ENCODE assay signal across 2 cellular contexts in genomic region chr10:49231421-49231820, GRCh38.
TF ChIP-seq lines count a peak whose summit lies in the region.

No MANE protein-coding gene starts in this region.

TF ChIP-seq in HepG2, 621 proteins besides CTCF, POLR2A, EP300 and RAD21:
- TF ChIP-seq CEBPB (IDR thresholded peaks at IDR 0.05; ENCODE audit: borderline replicate concordance, low read depth, low read length) (peak; percentile 43; the same call in 1 of the 2 replicates), PLSCR1 (CRISPR knock-in tag; IDR thresholded peaks at IDR 0.05; ENCODE audit: borderline replicate concordance) (no peak)

TF ChIP-seq in K562, 482 proteins besides CTCF, POLR2A, EP300 and RAD21:
- peak; percentile 45; the same call in 1 of the 2 replicates for TF ChIP-seq ATF7 (IDR thresholded peaks at IDR 0.05)
- TF ChIP-seq EP400 (IDR thresholded peaks at IDR 0.05) = peak; percentile 55
- TF ChIP-seq ZNF609 (CRISPR knock-in tag; IDR thresholded peaks at IDR 0.05; ENCODE audit: borderline replicate concordance) = no peak
- no peak for TF ChIP-seq STAT5B (CRISPR knock-in tag; IDR thresholded peaks at IDR 0.05)
- 0 out of 2 replicates have a peak, but pooled peaks have one; percentile 48 for TF ChIP-seq ZNF589 (CRISPR knock-in tag; IDR thresholded peaks at IDR 0.05; ENCODE audit: low read depth)
- TF ChIP-seq, protein P1, sequence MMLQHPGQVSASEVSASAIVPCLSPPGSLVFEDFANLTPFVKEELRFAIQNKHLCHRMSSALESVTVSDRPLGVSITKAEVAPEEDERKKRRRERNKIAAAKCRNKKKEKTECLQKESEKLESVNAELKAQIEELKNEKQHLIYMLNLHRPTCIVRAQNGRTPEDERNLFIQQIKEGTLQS (IDR thresholded peaks at IDR 0.05) = peak; percentile 86
- TF ChIP-seq, protein P1 (CRISPR knock-in tag; conservative IDR thresholded peaks at IDR 0.05) = no peak
- TF ChIP-seq NFATC3 (IDR thresholded peaks at IDR 0.05) = no peak
- peak; percentile 83 for TF ChIP-seq CEBPB (tag; IDR thresholded peaks at IDR 0.05)
- peak; percentile 20; the same call in 1 of the 2 replicates for TF ChIP-seq CTBP1 (IDR thresholded peaks at IDR 0.05; ENCODE audit: borderline replicate concordance)
- TF ChIP-seq MYC (IDR thresholded peaks at IDR 0.05; ENCODE audit: low read depth, low read length) = peak; percentile 64; the same call in 1 of the 2 replicates
- no peak for TF ChIP-seq MYC (CRISPR knock-in tag; IDR thresholded peaks at IDR 0.05; ENCODE audit: borderline replicate concordance, low read depth)
- TF ChIP-seq, protein P2, sequence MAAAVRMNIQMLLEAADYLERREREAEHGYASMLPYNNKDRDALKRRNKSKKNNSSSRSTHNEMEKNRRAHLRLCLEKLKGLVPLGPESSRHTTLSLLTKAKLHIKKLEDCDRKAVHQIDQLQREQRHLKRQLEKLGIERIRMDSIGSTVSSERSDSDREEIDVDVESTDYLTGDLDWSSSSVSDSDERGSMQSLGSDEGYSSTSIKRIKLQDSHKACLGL (CRISPR knock-in tag; IDR thresholded peaks at IDR 0.05; ENCODE audit: borderline replicate concordance, poor library complexity, severe bottlenecking) = no peak
- TF ChIP-seq, protein P3, sequence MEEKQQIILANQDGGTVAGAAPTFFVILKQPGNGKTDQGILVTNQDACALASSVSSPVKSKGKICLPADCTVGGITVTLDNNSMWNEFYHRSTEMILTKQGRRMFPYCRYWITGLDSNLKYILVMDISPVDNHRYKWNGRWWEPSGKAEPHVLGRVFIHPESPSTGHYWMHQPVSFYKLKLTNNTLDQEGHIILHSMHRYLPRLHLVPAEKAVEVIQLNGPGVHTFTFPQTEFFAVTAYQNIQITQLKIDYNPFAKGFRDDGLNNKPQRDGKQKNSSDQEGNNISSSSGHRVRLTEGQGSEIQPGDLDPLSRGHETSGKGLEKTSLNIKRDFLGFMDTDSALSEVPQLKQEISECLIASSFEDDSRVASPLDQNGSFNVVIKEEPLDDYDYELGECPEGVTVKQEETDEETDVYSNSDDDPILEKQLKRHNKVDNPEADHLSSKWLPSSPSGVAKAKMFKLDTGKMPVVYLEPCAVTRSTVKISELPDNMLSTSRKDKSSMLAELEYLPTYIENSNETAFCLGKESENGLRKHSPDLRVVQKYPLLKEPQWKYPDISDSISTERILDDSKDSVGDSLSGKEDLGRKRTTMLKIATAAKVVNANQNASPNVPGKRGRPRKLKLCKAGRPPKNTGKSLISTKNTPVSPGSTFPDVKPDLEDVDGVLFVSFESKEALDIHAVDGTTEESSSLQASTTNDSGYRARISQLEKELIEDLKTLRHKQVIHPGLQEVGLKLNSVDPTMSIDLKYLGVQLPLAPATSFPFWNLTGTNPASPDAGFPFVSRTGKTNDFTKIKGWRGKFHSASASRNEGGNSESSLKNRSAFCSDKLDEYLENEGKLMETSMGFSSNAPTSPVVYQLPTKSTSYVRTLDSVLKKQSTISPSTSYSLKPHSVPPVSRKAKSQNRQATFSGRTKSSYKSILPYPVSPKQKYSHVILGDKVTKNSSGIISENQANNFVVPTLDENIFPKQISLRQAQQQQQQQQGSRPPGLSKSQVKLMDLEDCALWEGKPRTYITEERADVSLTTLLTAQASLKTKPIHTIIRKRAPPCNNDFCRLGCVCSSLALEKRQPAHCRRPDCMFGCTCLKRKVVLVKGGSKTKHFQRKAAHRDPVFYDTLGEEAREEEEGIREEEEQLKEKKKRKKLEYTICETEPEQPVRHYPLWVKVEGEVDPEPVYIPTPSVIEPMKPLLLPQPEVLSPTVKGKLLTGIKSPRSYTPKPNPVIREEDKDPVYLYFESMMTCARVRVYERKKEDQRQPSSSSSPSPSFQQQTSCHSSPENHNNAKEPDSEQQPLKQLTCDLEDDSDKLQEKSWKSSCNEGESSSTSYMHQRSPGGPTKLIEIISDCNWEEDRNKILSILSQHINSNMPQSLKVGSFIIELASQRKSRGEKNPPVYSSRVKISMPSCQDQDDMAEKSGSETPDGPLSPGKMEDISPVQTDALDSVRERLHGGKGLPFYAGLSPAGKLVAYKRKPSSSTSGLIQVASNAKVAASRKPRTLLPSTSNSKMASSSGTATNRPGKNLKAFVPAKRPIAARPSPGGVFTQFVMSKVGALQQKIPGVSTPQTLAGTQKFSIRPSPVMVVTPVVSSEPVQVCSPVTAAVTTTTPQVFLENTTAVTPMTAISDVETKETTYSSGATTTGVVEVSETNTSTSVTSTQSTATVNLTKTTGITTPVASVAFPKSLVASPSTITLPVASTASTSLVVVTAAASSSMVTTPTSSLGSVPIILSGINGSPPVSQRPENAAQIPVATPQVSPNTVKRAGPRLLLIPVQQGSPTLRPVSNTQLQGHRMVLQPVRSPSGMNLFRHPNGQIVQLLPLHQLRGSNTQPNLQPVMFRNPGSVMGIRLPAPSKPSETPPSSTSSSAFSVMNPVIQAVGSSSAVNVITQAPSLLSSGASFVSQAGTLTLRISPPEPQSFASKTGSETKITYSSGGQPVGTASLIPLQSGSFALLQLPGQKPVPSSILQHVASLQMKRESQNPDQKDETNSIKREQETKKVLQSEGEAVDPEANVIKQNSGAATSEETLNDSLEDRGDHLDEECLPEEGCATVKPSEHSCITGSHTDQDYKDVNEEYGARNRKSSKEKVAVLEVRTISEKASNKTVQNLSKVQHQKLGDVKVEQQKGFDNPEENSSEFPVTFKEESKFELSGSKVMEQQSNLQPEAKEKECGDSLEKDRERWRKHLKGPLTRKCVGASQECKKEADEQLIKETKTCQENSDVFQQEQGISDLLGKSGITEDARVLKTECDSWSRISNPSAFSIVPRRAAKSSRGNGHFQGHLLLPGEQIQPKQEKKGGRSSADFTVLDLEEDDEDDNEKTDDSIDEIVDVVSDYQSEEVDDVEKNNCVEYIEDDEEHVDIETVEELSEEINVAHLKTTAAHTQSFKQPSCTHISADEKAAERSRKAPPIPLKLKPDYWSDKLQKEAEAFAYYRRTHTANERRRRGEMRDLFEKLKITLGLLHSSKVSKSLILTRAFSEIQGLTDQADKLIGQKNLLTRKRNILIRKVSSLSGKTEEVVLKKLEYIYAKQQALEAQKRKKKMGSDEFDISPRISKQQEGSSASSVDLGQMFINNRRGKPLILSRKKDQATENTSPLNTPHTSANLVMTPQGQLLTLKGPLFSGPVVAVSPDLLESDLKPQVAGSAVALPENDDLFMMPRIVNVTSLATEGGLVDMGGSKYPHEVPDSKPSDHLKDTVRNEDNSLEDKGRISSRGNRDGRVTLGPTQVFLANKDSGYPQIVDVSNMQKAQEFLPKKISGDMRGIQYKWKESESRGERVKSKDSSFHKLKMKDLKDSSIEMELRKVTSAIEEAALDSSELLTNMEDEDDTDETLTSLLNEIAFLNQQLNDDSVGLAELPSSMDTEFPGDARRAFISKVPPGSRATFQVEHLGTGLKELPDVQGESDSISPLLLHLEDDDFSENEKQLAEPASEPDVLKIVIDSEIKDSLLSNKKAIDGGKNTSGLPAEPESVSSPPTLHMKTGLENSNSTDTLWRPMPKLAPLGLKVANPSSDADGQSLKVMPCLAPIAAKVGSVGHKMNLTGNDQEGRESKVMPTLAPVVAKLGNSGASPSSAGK (IDR thresholded peaks at IDR 0.05) = peak; percentile 39
- TF ChIP-seq ZNF561 (CRISPR knock-in tag; conservative IDR thresholded peaks at IDR 0.05) = no peak
- peak; percentile 71; the same call in 1 of the 2 replicates for TF ChIP-seq CEBPG (CRISPR knock-in tag; IDR thresholded peaks at IDR 0.05)
- TF ChIP-seq CEBPG (tag; conservative IDR thresholded peaks at IDR 0.05 in 1 of 2, IDR thresholded peaks at IDR 0.05 in 1 of 2) = peak; percentile 83 to 87
- peak; percentile 33; the same call in 1 of the 2 replicates for TF ChIP-seq SMAD4 (CRISPR knock-in tag; conservative IDR thresholded peaks at IDR 0.05)
- TF ChIP-seq HDAC6 (IDR thresholded peaks at IDR 0.05; ENCODE audit: low read depth, low read length) = no peak
- peak; percentile 48; the same call in 1 of the 2 replicates for TF ChIP-seq ATF4 (CRISPR knock-in tag; IDR thresholded peaks at IDR 0.05)
- TF ChIP-seq L3MBTL2 (IDR thresholded peaks at IDR 0.05) = peak; percentile 59; the same call in 1 of the 2 replicates
- TF ChIP-seq HOMEZ (CRISPR knock-in tag; IDR thresholded peaks at IDR 0.05) = no peak
- TF ChIP-seq PHTF2 (CRISPR knock-in tag; IDR thresholded peaks at IDR 0.05) = no peak
- peak; percentile 37; a peak in 2 of 4 replicates for TF ChIP-seq TRIM24 (IDR thresholded peaks at IDR 0.05)
- TF ChIP-seq, protein P4, sequence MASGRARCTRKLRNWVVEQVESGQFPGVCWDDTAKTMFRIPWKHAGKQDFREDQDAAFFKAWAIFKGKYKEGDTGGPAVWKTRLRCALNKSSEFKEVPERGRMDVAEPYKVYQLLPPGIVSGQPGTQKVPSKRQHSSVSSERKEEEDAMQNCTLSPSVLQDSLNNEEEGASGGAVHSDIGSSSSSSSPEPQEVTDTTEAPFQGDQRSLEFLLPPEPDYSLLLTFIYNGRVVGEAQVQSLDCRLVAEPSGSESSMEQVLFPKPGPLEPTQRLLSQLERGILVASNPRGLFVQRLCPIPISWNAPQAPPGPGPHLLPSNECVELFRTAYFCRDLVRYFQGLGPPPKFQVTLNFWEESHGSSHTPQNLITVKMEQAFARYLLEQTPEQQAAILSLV (tag; IDR thresholded peaks at IDR 0.05) = 0 out of 2 replicates have a peak, but pooled peaks have one; percentile 40
